Comparison of ENCODE assay signal across 18 cellular contexts in genomic region chr5:110963495-110963894, GRCh38.
A peak's percentile ranks its signal among the peaks of the same experiment; 100 is the strongest.
DNase-seq lines count a peak whose midpoint lies in the region; ATAC-seq and TF ChIP-seq lines count a peak whose summit lies in the region.
"Had no signal": no experiment of that assay in that cellular context is flagged by ENCODE, and none has a peak within 500 bp of the region (broad histone marks: within the 10 kb centered on the region; RNA-seq: fewer than 3 reads in every experiment).

No MANE protein-coding gene starts in this region.

- no peak overlapping the region for H4K12ac ChIP-seq in trophoblast cell (ENCODE audit: low read depth, low read length)

- no peak overlapping the region for H3K4me2 ChIP-seq in trophoblast cell (ENCODE audit: low read length)
- H3K4me2 ChIP-seq: A549, GM23338 had no signal

- no peak overlapping the region for H2BK5ac ChIP-seq in trophoblast cell (ENCODE audit: low read depth, low read length, poor library complexity)

- H3K79me1 ChIP-seq in trophoblast cell (ENCODE audit: low read length) = no peaks in the 10 kb centered on the region

- no peaks in the 10 kb centered on the region for H3K9me3 ChIP-seq in trophoblast cell (ENCODE audit: insufficient read depth, low read depth, low read length)
- H3K9me3 ChIP-seq in right cardiac atrium (ENCODE audit: control insufficient read depth, low read length) = no peaks in the 10 kb centered on the region
- H3K9me3 ChIP-seq in Peyer's patch = no peaks in the 10 kb centered on the region
- H3K9me3 ChIP-seq: A549, Caco-2 had no signal

- TF ChIP-seq CTCF in Peyer's patch (IDR thresholded peaks at IDR 0.05) = no peak

- no peak overlapping the region for H3K4ac ChIP-seq in trophoblast cell (ENCODE audit: low read depth, low read length)

- no peak overlapping the region for H2AK5ac ChIP-seq in trophoblast cell (ENCODE audit: low read length)

- H3K14ac ChIP-seq in trophoblast cell (ENCODE audit: low read length) = no peak overlapping the region

- no peak overlapping the region for H3K23ac ChIP-seq in trophoblast cell (ENCODE audit: low read length)

- ATAC-seq in right cardiac atrium = no peak
- ATAC-seq: A549, GM23338, K562 had no signal

- no peak overlapping the region for H3K27ac ChIP-seq in trophoblast cell (ENCODE audit: low read depth, low read length)
- H3K27ac ChIP-seq in right cardiac atrium (ENCODE audit: low read length) = no peak overlapping the region
- no peak overlapping the region for H3K27ac ChIP-seq in Peyer's patch
- H3K27ac ChIP-seq: 22Rv1, A549 had no signal

- no CpG with 5 or more reads among the region's 3 CpGs for WGBS in trophoblast cell (ENCODE audit: extremely low coverage, insufficient coverage, insufficient read length)
- WGBS in right cardiac atrium = 74% methylated on average over 3 of the region's 3 CpGs

- H3K79me2 ChIP-seq in trophoblast cell (ENCODE audit: control insufficient read depth, insufficient read depth, low read length, poor library complexity) = no peaks in the 10 kb centered on the region

- DNase-seq in EH (ENCODE audit: low read depth) (peak; percentile 27), RPMI7951 (ENCODE audit: low read depth) (peak; percentile 10), fibroblast of the conjunctiva (ENCODE audit: low read depth) (peak; percentile 1), trophoblast cell (peak; percentile 52 to 90), NCI-H1436 treated with DMSO at 0.1 percent for 48 hours (lab: John Stamatoyannopoulos, UW) (no peak), right cardiac atrium (no peak), Peyer's patch (no peak)
- DNase-seq: C1 segment of cervical spinal cord; Caco-2; CD4-positive, CD25-positive, alpha-beta regulatory T cell; GF-D8; HCEC 1CT; HFFc6; IMR-90 had no signal

- TF ChIP-seq POLR2A in Peyer's patch (IDR thresholded peaks at IDR 0.05) = no peak

- H3K4me1 ChIP-seq in trophoblast cell (ENCODE audit: control insufficient read depth in 1 of 2, insufficient read depth in 2 of 2, low read length in 2 of 2) = peaks cover 0 to 2% of the 10 kb centered on the region in 2 experiments
- no peaks in the 10 kb centered on the region for H3K4me1 ChIP-seq in right cardiac atrium (ENCODE audit: control insufficient read depth, insufficient read depth, low read length)
- H3K4me1 ChIP-seq in Peyer's patch = no peaks in the 10 kb centered on the region
- H3K4me1 ChIP-seq: Caco-2 had no signal

- H3K18ac ChIP-seq in trophoblast cell (ENCODE audit: low read length) = no peak overlapping the region

- no peak overlapping the region for H4K91ac ChIP-seq in trophoblast cell (ENCODE audit: low read depth, low read length)

- H3K4me3 ChIP-seq in trophoblast cell (ENCODE audit: low read depth, low read length) (no peak overlapping the region), right cardiac atrium (ENCODE audit: low read length) (no peak overlapping the region), Peyer's patch (no peak overlapping the region)
- H3K4me3 ChIP-seq: A549, GM23338, K562 had no signal

- intact Hi-C loops in right cardiac atrium (cut with DNase I) = no loop called here

- H3K27me3 ChIP-seq in trophoblast cell (ENCODE audit: insufficient read depth, low read length) (no peaks in the 10 kb centered on the region), right cardiac atrium (ENCODE audit: control insufficient read depth, insufficient read depth) (no peaks in the 10 kb centered on the region), Peyer's patch (no peaks in the 10 kb centered on the region)

- H3K9ac ChIP-seq in trophoblast cell (ENCODE audit: low read length) = no peak overlapping the region

- H2BK120ac ChIP-seq in trophoblast cell (ENCODE audit: insufficient read depth, low read length, poor library complexity) = no peak overlapping the region

- H2AFZ ChIP-seq in trophoblast cell (ENCODE audit: insufficient read depth, low read length, poor library complexity) = no peak overlapping the region
- H2AFZ ChIP-seq: GM23338 had no signal

- no peak overlapping the region for H2BK12ac ChIP-seq in trophoblast cell (ENCODE audit: low read length)

- H4K8ac ChIP-seq in trophoblast cell (ENCODE audit: low read depth, low read length) = no peak overlapping the region

- no peaks in the 10 kb centered on the region for H3K36me3 ChIP-seq in trophoblast cell (ENCODE audit: control insufficient read depth in 1 of 2, insufficient read depth in 2 of 2, low read length in 2 of 2)
- H3K36me3 ChIP-seq in Peyer's patch = no peaks in the 10 kb centered on the region

Comparison
In these comparisons a context has a peak if more than half of its experiments do, and no peak if none do; other contexts are left out.
1. DNase-seq: peak in EH (single experiment), RPMI7951 (single experiment), fibroblast of the conjunctiva (single experiment) and trophoblast cell (2 of 2); none in NCI-H1436 treated with DMSO at 0.1 percent for 48 hours (single experiment), right cardiac atrium (0 of 3) and Peyer's patch (0 of 3).